In genomic region chr16:67934306-67935095, GRCh38 we compare ENCODE assay signal across 1 cellular context.
TF ChIP-seq lines count a peak whose summit lies in the region.

No MANE protein-coding gene starts in this region.

TF ChIP-seq in WTC11, 78 proteins besides CTCF, POLR2A, EP300 and RAD21 (continued from another document):
- TF ChIP-seq ZNF281 (CRISPR knock-in tag; IDR thresholded peaks at IDR 0.05) = no peak
- TF ChIP-seq CDX4 (CRISPR knock-in tag; IDR thresholded peaks at IDR 0.05; ENCODE audit: borderline replicate concordance) = no peak
- TF ChIP-seq USF1 (CRISPR knock-in tag; IDR thresholded peaks at IDR 0.05) = no peak
